In the genomic region with DNA sequence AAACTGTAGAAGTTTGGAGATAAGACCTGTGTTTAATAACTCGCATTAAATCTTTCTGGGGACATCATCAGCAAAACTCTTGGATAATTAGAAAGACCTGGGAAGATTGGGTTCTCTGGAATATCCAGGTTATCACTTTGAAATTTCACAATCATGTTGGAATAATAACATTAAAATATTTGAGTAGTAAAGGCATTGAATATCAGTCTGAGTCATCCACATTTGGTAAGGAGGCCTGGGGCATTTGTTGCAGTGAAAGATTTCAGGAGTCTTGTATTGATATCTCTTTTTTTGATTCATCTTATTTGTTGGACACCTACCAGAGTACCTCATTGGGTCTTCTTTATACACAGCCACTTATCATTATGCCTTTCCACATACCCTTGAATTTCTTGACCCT, we compare ENCODE assay signal across 11 cellular contexts.
A peak's percentile ranks its signal among the peaks of the same experiment; 100 is the strongest.
DNase-seq lines count a peak whose midpoint lies in the region; ATAC-seq, FAIRE-seq and TF ChIP-seq lines count a peak whose summit lies in the region.
"Had no signal": no experiment of that assay in that cellular context is flagged by ENCODE, and none has a peak within 500 bp of the region (broad histone marks: within the 10 kb centered on the region; RNA-seq: fewer than 3 reads in every experiment).

No MANE protein-coding gene starts in this region.

- H4K20me1 ChIP-seq in keratinocyte (ENCODE audit: control insufficient read depth, extremely low read depth, insufficient read depth, low read length) = no peaks in the 10 kb centered on the region
- H4K20me1 ChIP-seq in neural progenitor cell (ENCODE audit: low read depth) = no peaks in the 10 kb centered on the region

- ATAC-seq in CD4-positive, CD25-positive, alpha-beta regulatory T cell (ENCODE audit: low read depth in 2 of 2) = no peak
- no peak for ATAC-seq in gastroesophageal sphincter

- peaks cover 20% of the 10 kb centered on the region for H3K27me3 Mint-ChIP-seq in CD4-positive, CD25-positive, alpha-beta regulatory T cell
- no peaks in the 10 kb centered on the region for H3K27me3 Mint-ChIP-seq in neural progenitor cell (ENCODE audit: insufficient read depth, low read depth)

- no peak overlapping the region for H2AFZ ChIP-seq in keratinocyte (ENCODE audit: control insufficient read depth, low read length)
- no peak overlapping the region for H2AFZ ChIP-seq in neural progenitor cell (replicated peaks)

- peak overlapping the region; percentile 63 for H3K4me2 ChIP-seq in keratinocyte (ENCODE audit: control insufficient read depth, extremely low read depth, insufficient read depth, low read depth, low read length)
- no peak overlapping the region for H3K4me2 ChIP-seq in neural progenitor cell

- no peak for TF ChIP-seq EP300 in gastroesophageal sphincter (IDR thresholded peaks at IDR 0.05)

- H3K9me3 Mint-ChIP-seq in CD4-positive, CD25-positive, alpha-beta regulatory T cell = peaks cover 0 to 2% (median 0%) of the 10 kb centered on the region in 7 donors
- no peaks in the 10 kb centered on the region for H3K9me3 Mint-ChIP-seq in neural progenitor cell
- H3K9me3 Mint-ChIP-seq: dendritic cell treated with granulocyte-macrophage colony-stimulating factor and Interleukin-4, amounts not matched to agents 40 ng/mL and 50 ng/mL, for 4 days had no signal

- no peaks in the 10 kb centered on the region for H3K9me1 ChIP-seq in keratinocyte (ENCODE audit: control insufficient read depth, extremely low read depth, insufficient read depth, low read length)

- peak overlapping the region; percentile 78 for H3K4me3 ChIP-seq in CD4-positive, CD25-positive, alpha-beta regulatory T cell (ENCODE audit: low read depth, low read length)
- peak overlapping the region; percentile 21; the same call in 1 of the 2 replicates for H3K4me3 ChIP-seq in LNCaP clone FGC (ENCODE audit: low read depth, low read length)
- no peak overlapping the region for H3K4me3 ChIP-seq in astrocyte of the spinal cord (ENCODE audit: low read depth, low read length)
- H3K4me3 ChIP-seq in keratinocyte (ENCODE audit: control insufficient read depth in 2 of 3, extremely low read depth in 1 of 3, insufficient read depth in 2 of 3, low read depth in 1 of 3, low read length in 3 of 3) = no peak overlapping the region
- no peak overlapping the region for H3K4me3 ChIP-seq in neural progenitor cell
- H3K4me3 ChIP-seq in gastroesophageal sphincter = no peak overlapping the region

- H3K36me3 Mint-ChIP-seq in CD4-positive, CD25-positive, alpha-beta regulatory T cell = peaks cover 9% of the 10 kb centered on the region
- H3K36me3 Mint-ChIP-seq in neural progenitor cell = peaks cover 6% of the 10 kb centered on the region

- H3K4me3 Mint-ChIP-seq in CD4-positive, CD25-positive, alpha-beta regulatory T cell = peak overlapping the region in 3 of 4 donors; percentile 38 to 75 (median 63)
- no peak overlapping the region for H3K4me3 Mint-ChIP-seq in neural progenitor cell
- H3K4me3 Mint-ChIP-seq: dendritic cell treated with granulocyte-macrophage colony-stimulating factor and Interleukin-4, amounts not matched to agents 40 ng/mL and 50 ng/mL, for 4 days had no signal

- no peaks in the 10 kb centered on the region for H3K27me3 ChIP-seq in CD4-positive, CD25-positive, alpha-beta regulatory T cell (ENCODE audit: control insufficient read depth, insufficient read depth, low read length)
- H3K27me3 ChIP-seq in keratinocyte (ENCODE audit: control insufficient read depth, extremely low read depth, insufficient read depth, low read length) = no peaks in the 10 kb centered on the region
- no peaks in the 10 kb centered on the region for H3K27me3 ChIP-seq in neural progenitor cell
- no peaks in the 10 kb centered on the region for H3K27me3 ChIP-seq in gastroesophageal sphincter

- H3K36me3 ChIP-seq in CD4-positive, CD25-positive, alpha-beta regulatory T cell (ENCODE audit: control insufficient read depth, insufficient read depth, low read length) = no peaks in the 10 kb centered on the region
- H3K36me3 ChIP-seq in keratinocyte (ENCODE audit: control insufficient read depth in 2 of 2, extremely low read depth in 1 of 2, insufficient read depth in 2 of 2, low read length in 2 of 2) (no peaks in the 10 kb centered on the region), neural progenitor cell (no peaks in the 10 kb centered on the region), gastroesophageal sphincter (peaks cover 0 to 14% of the 10 kb centered on the region in 2 donors)

- WGBS in gastroesophageal sphincter (ENCODE audit: low coverage in 1 of 2), 2 donors = 94 to 100% methylated on average over 1 of the region's 1 CpG

- no peak for FAIRE-seq in keratinocyte (lab: Jason Lieb, UNC)

- H3K4me1 Mint-ChIP-seq in CD4-positive, CD25-positive, alpha-beta regulatory T cell = peaks cover 22 to 33% (median 29%) of the 10 kb centered on the region in 4 donors
- no peaks in the 10 kb centered on the region for H3K4me1 Mint-ChIP-seq in neural progenitor cell

- in situ Hi-C loops in astrocyte of the spinal cord (cut with HindIII; ENCODE audit: low sequenced_read_pairs) = no loop called here
- in situ Hi-C loops in GM13977 (cut with MboI; ENCODE audit: low pct_unique_long_range_greater_than_20kb, low sequenced_read_pairs, unreplicated experiment) = loop anchor here (5.0 kb wide), 1 partner anchor 69 kb away; no protein-coding TSS in a partner anchor

- no peaks in the 10 kb centered on the region for H3F3A ChIP-seq in neural progenitor cell (ENCODE audit: low read depth)

- no peak for DNase-seq in CD4-positive, CD25-positive, alpha-beta regulatory T cell
- DNase-seq in LNCaP clone FGC (ENCODE audit: low read depth) = no peak
- DNase-seq in astrocyte of the spinal cord (ENCODE audit: low read depth, low spot score) = peak; percentile 42
- peak; percentile 7 for DNase-seq in keratinocyte (ENCODE audit: low read depth, low spot score)
- DNase-seq in NCI-H2227 (lab: John Stamatoyannopoulos, UW; ENCODE audit: unreplicated experiment) = no peak
- no peak for DNase-seq in neural progenitor cell (ENCODE audit: low spot score)
- no peak for DNase-seq in GM13977 (ENCODE audit: low spot score)
- DNase-seq: activated gamma-delta T cell, midbrain had no signal

- peaks cover 15% of the 10 kb centered on the region for H3K4me1 ChIP-seq in CD4-positive, CD25-positive, alpha-beta regulatory T cell (ENCODE audit: control insufficient read depth, insufficient read depth, low read length, poor library complexity, severe bottlenecking)
- peaks cover 40% of the 10 kb centered on the region for H3K4me1 ChIP-seq in keratinocyte (ENCODE audit: control insufficient read depth, extremely low read depth, insufficient read depth, low read length)
- no peaks in the 10 kb centered on the region for H3K4me1 ChIP-seq in neural progenitor cell
- peaks cover 8 to 31% (median 16%) of the 10 kb centered on the region in 3 donors for H3K4me1 ChIP-seq in gastroesophageal sphincter

- H3K27ac Mint-ChIP-seq in CD4-positive, CD25-positive, alpha-beta regulatory T cell = peak overlapping the region in 1 of 3 donors; percentile 5
- no peak overlapping the region for H3K27ac Mint-ChIP-seq in neural progenitor cell
- H3K27ac Mint-ChIP-seq: dendritic cell treated with granulocyte-macrophage colony-stimulating factor and Interleukin-4, amounts not matched to agents 40 ng/mL and 50 ng/mL, for 4 days had no signal

- dilution Hi-C loops in keratinocyte (cut with MboI; ENCODE audit: extremely low pct_ligation_motif_present, low sequenced_read_pairs) = no loop called here

- no peak for TF ChIP-seq POLR2A in gastroesophageal sphincter (IDR thresholded peaks at IDR 0.05)

- H3K9ac ChIP-seq in keratinocyte (ENCODE audit: control insufficient read depth, extremely low read depth, insufficient read depth, low read length) (no peak overlapping the region), neural progenitor cell (no peak overlapping the region)

- H3K27ac ChIP-seq in CD4-positive, CD25-positive, alpha-beta regulatory T cell (ENCODE audit: insufficient read depth, low read length, poor library complexity, severe bottlenecking) = no peak overlapping the region
- H3K27ac ChIP-seq in keratinocyte (ENCODE audit: control insufficient read depth, insufficient read depth, low read length) (peak overlapping the region; percentile 58), neural progenitor cell (no peak overlapping the region), gastroesophageal sphincter (no peak overlapping the region)

- TF ChIP-seq CTCF in LNCaP clone FGC (IDR thresholded peaks at IDR 0.05; ENCODE audit: control insufficient read depth, extremely low read depth, insufficient read depth) = no peak
- no peak for TF ChIP-seq CTCF in astrocyte of the spinal cord (IDR thresholded peaks at IDR 0.05; ENCODE audit: low read depth, low read length)
- TF ChIP-seq CTCF in keratinocyte (optimal IDR thresholded peaks at IDR 0.05 in 1 of 3, IDR thresholded peaks at IDR 0.05 in 1 of 3, conservative IDR thresholded peaks at IDR 0.05 in 1 of 3; ENCODE audit: extremely low read depth in 1 of 3, insufficient read depth in 2 of 3, low read length in 3 of 3) = no peak
- TF ChIP-seq CTCF in neural progenitor cell (IDR thresholded peaks at IDR 0.05) = no peak
- no peak for TF ChIP-seq CTCF in gastroesophageal sphincter (IDR thresholded peaks at IDR 0.05)
- no peak for TF ChIP-seq CTCF in GM13977 (IDR thresholded peaks at IDR 0.05; ENCODE audit: extremely low read depth, insufficient read depth, missing control alignments)

- H3K9me3 ChIP-seq in CD4-positive, CD25-positive, alpha-beta regulatory T cell (ENCODE audit: control insufficient read depth in 2 of 2, low read length in 2 of 2) = no peaks in the 10 kb centered on the region
- H3K9me3 ChIP-seq in keratinocyte (ENCODE audit: control insufficient read depth, low read depth, low read length) = no peaks in the 10 kb centered on the region
- no peaks in the 10 kb centered on the region for H3K9me3 ChIP-seq in neural progenitor cell (ENCODE audit: low read depth)
- H3K9me3 ChIP-seq in gastroesophageal sphincter = no peaks in the 10 kb centered on the region

- H3K79me2 ChIP-seq in keratinocyte (ENCODE audit: control insufficient read depth, insufficient read depth, low read length) (no peaks in the 10 kb centered on the region), neural progenitor cell (ENCODE audit: low read depth) (no peaks in the 10 kb centered on the region)

Comparison
In these comparisons a context has a peak if more than half of its experiments do, and no peak if none do; other contexts are left out.
1. DNase-seq: peak in astrocyte of the spinal cord (single experiment) and keratinocyte (single experiment); none in CD4-positive, CD25-positive, alpha-beta regulatory T cell (0 of 3), LNCaP clone FGC (single experiment), NCI-H2227 (single experiment), neural progenitor cell (single experiment) and GM13977 (single experiment).
2. H3K4me3 ChIP-seq: peak in CD4-positive, CD25-positive, alpha-beta regulatory T cell (single experiment) and LNCaP clone FGC (single experiment); none in astrocyte of the spinal cord (single experiment), keratinocyte (0 of 3), neural progenitor cell (single experiment) and gastroesophageal sphincter (0 of 2).